ENCODE assay signal across 1 cellular context in the genomic region with DNA sequence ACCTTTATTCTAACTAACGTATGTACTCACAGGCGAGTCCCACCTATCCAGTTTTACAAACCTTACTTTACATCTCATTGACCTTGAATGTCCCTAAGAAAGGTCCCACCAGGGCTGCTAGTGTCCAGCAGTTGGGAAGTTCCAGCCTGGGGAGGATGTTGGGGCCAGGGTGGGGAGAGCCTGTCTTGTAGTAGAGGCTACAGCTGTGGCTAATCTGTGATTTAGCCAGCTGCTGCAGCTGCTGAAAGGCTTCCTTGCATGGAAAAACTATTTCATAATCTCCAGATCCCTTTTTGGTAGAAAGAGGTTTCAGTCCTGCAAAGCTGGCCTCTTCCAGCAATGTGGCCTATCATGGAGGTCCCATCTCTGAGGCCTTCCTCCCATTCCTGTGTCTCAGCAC.
TF ChIP-seq lines count a peak whose summit lies in the region.

No MANE protein-coding gene starts in this region.

TF ChIP-seq in WTC11, 78 proteins besides CTCF, POLR2A, EP300 and RAD21 (continued from another document):
- TF ChIP-seq STAT6 (CRISPR knock-in tag; conservative IDR thresholded peaks at IDR 0.05; ENCODE audit: low read depth) (no peak), ZMAT4 (CRISPR knock-in tag; IDR thresholded peaks at IDR 0.05) (no peak), ELF4 (CRISPR knock-in tag; IDR thresholded peaks at IDR 0.05; ENCODE audit: low read depth) (no peak), NFYB (CRISPR knock-in tag; conservative IDR thresholded peaks at IDR 0.05; ENCODE audit: low read depth) (no peak), ZNF232 (CRISPR knock-in tag; IDR thresholded peaks at IDR 0.05) (no peak), NR1H2 (CRISPR knock-in tag; IDR thresholded peaks at IDR 0.05) (no peak), ZNF281 (CRISPR knock-in tag; IDR thresholded peaks at IDR 0.05) (no peak), JUN (CRISPR knock-in tag; IDR thresholded peaks at IDR 0.05) (no peak), RORB (CRISPR knock-in tag; IDR thresholded peaks at IDR 0.05) (no peak), ZNF121 (CRISPR knock-in tag; IDR thresholded peaks at IDR 0.05) (no peak), HMGXB4 (CRISPR knock-in tag; IDR thresholded peaks at IDR 0.05) (no peak)
- TF ChIP-seq, protein P1, sequence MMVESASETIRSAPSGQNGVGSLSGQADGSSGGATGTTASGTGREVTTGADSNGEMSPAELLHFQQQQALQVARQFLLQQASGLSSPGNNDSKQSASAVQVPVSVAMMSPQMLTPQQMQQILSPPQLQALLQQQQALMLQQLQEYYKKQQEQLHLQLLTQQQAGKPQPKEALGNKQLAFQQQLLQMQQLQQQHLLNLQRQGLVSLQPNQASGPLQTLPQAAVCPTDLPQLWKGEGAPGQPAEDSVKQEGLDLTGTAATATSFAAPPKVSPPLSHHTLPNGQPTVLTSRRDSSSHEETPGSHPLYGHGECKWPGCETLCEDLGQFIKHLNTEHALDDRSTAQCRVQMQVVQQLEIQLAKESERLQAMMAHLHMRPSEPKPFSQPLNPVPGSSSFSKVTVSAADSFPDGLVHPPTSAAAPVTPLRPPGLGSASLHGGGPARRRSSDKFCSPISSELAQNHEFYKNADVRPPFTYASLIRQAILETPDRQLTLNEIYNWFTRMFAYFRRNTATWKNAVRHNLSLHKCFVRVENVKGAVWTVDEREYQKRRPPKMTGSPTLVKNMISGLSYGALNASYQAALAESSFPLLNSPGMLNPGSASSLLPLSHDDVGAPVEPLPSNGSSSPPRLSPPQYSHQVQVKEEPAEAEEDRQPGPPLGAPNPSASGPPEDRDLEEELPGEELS (CRISPR knock-in tag; IDR thresholded peaks at IDR 0.05), result no peak
- TF ChIP-seq, protein P2, sequence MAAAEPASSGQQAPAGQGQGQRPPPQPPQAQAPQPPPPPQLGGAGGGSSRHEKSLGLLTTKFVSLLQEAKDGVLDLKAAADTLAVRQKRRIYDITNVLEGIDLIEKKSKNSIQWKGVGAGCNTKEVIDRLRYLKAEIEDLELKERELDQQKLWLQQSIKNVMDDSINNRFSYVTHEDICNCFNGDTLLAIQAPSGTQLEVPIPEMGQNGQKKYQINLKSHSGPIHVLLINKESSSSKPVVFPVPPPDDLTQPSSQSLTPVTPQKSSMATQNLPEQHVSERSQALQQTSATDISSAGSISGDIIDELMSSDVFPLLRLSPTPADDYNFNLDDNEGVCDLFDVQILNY (CRISPR knock-in tag; IDR thresholded peaks at IDR 0.05), result no peak
